In the genomic region with DNA sequence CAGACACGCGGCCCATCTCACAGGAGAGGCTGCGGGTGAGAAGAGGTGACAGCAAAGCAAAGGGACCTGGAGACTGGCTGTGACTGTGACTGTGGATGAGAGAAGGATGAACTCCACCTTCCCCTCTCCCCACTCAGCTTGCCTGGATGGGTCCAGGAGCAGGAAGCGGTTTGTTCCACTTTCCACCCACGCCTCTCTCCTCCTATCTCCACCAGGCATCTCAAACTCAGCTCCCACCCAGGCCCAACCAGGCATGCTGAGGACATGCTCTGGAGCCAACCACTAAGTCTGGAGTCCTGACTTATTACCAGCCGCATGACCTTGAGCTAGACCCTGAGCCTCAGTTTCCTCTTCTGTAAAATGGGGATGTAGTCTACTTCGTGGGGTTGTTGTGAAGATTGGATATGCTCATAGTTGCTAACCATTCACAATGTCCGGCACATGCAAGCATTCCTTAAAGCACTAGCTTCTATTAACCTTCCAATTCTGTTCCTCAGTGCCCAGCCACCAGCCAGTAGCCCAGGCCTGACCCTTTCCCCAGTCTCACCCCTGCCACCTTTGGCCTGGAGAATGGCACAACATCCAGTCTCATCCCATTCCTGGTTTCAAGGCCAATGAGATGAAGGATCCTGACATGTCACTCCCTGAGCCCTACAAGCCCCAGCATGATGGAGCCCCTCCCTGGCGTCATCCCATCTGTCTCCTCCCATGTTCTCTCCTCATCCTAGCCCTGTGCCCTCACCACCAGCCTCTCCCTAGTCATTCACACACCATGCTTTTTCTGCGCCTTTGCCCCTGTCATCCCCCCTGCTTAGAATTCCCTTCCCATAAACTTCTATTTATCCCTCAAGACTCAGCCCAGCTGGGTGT, we compare ENCODE assay signal across 17 cellular contexts. TPM values are rescaled to one million over a fixed set of nuclear protein-coding genes. Genes with fewer than 3 reads are reported as not detected.
DNase-seq lines count a peak whose midpoint lies in the region; ATAC-seq and TF ChIP-seq lines count a peak whose summit lies in the region.
"Had no signal": no experiment of that assay in that cellular context is flagged by ENCODE, and none has a peak within 500 bp of the region (broad histone marks: within the 10 kb centered on the region; RNA-seq: fewer than 3 reads in every experiment).

No MANE protein-coding gene starts in this region.

- H3K9ac ChIP-seq in HUES6 (ENCODE audit: low read length) (no peak overlapping the region), parathyroid adenoma (no peak overlapping the region)

- no peak overlapping the region for H3K4me2 ChIP-seq in parathyroid adenoma (ENCODE audit: low read length)

- no peak for ATAC-seq in HG02973 (IDR thresholded peaks at IDR 0.05; ENCODE audit: unreplicated experiment)

- no peak overlapping the region for H3K4me3 Mint-ChIP-seq in activated naive CD4-positive, alpha-beta T cell treated with anti-CD3 and anti-CD28 coated beads, Interleukin-2, amount 50 U/mL, for 24 hours
- H3K4me3 Mint-ChIP-seq in brain = peak overlapping the region in 3 of 5 experiments; percentile 59 to 69 (median 63)
- no peak overlapping the region for H3K4me3 Mint-ChIP-seq in activated T-helper 2 cell treated with anti-CD3 and anti-CD28 coated beads, Interferon-gamma antibody, Interleukin-2, Interleukin-4, amounts not matched to agents 10 μg/mL and 5 μg/mL and 100 μg/mL, durations not matched to agents 14 hours and 24 hours and 36 hours (ENCODE audit: low read depth)
- H3K4me3 Mint-ChIP-seq: activated T-helper 1 cell treated with anti-CD3 and anti-CD28 coated beads, Interleukin-12 subunit alpha, Interleukin-12 subunit beta, Interleukin-2, Interleukin-4 antibody, amounts not matched to agents 30 ng/mL and 10 ng/mL and 1 ng/mL, durations not matched to agents 14 hours and 24 hours and 36 hours had no signal

- peak overlapping the region; percentile 74 for H2AFZ ChIP-seq in parathyroid adenoma

- H3K27ac Mint-ChIP-seq in activated naive CD4-positive, alpha-beta T cell treated with anti-CD3 and anti-CD28 coated beads, Interleukin-2, amount 50 U/mL, for 24 hours = peak overlapping the region; percentile 51
- no peak overlapping the region for H3K27ac Mint-ChIP-seq in brain
- H3K27ac Mint-ChIP-seq in activated T-helper 2 cell treated with anti-CD3 and anti-CD28 coated beads, Interferon-gamma antibody, Interleukin-2, Interleukin-4, amounts not matched to agents 10 μg/mL and 5 μg/mL and 100 μg/mL, durations not matched to agents 14 hours and 24 hours and 36 hours = no peak overlapping the region
- H3K27ac Mint-ChIP-seq: activated T-helper 1 cell treated with anti-CD3 and anti-CD28 coated beads, Interleukin-12 subunit alpha, Interleukin-12 subunit beta, Interleukin-2, Interleukin-4 antibody, amounts not matched to agents 30 ng/mL and 10 ng/mL and 1 ng/mL, durations not matched to agents 14 hours and 24 hours and 36 hours had no signal

- no peaks in the 10 kb centered on the region for H3K9me3 Mint-ChIP-seq in activated naive CD4-positive, alpha-beta T cell treated with anti-CD3 and anti-CD28 coated beads, Interleukin-2, amount 50 U/mL, for 24 hours
- H3K9me3 Mint-ChIP-seq in brain = peaks cover 0 to 2% (median 0%) of the 10 kb centered on the region in 5 experiments
- H3K9me3 Mint-ChIP-seq in activated T-helper 2 cell treated with anti-CD3 and anti-CD28 coated beads, Interferon-gamma antibody, Interleukin-2, Interleukin-4, amounts not matched to agents 10 μg/mL and 5 μg/mL and 100 μg/mL, durations not matched to agents 14 hours and 24 hours and 36 hours = no peaks in the 10 kb centered on the region
- H3K9me3 Mint-ChIP-seq: activated T-helper 1 cell treated with anti-CD3 and anti-CD28 coated beads, Interleukin-12 subunit alpha, Interleukin-12 subunit beta, Interleukin-2, Interleukin-4 antibody, amounts not matched to agents 30 ng/mL and 10 ng/mL and 1 ng/mL, durations not matched to agents 14 hours and 24 hours and 36 hours had no signal

- H3K9me3 ChIP-seq in HUES6 (ENCODE audit: control insufficient read depth, insufficient read depth, low read depth, low read length) (no peaks in the 10 kb centered on the region), parathyroid adenoma (ENCODE audit: control insufficient read depth, low read length) (no peaks in the 10 kb centered on the region)
- H3K9me3 ChIP-seq: prostate gland, vagina had no signal

- peaks cover 15% of the 10 kb centered on the region for H3K4me1 Mint-ChIP-seq in activated naive CD4-positive, alpha-beta T cell treated with anti-CD3 and anti-CD28 coated beads, Interleukin-2, amount 50 U/mL, for 24 hours
- peaks cover 24% of the 10 kb centered on the region for H3K4me1 Mint-ChIP-seq in brain
- H3K4me1 Mint-ChIP-seq in activated T-helper 2 cell treated with anti-CD3 and anti-CD28 coated beads, Interferon-gamma antibody, Interleukin-2, Interleukin-4, amounts not matched to agents 10 μg/mL and 5 μg/mL and 100 μg/mL, durations not matched to agents 14 hours and 24 hours and 36 hours (ENCODE audit: low read depth) = peaks cover 13% of the 10 kb centered on the region

- intact Hi-C loops in activated T-helper 2 cell treated with anti-CD3 and anti-CD28 coated beads, Interferon-gamma antibody, Interleukin-2, Interleukin-4, amounts not matched to agents 10 μg/mL and 5 μg/mL and 100 μg/mL, durations not matched to agents 14 hours and 24 hours and 36 hours (cut with micrococcal nuclease) = no loop called here

- H3K27me3 Mint-ChIP-seq in activated naive CD4-positive, alpha-beta T cell treated with anti-CD3 and anti-CD28 coated beads, Interleukin-2, amount 50 U/mL, for 24 hours = peaks cover 22% of the 10 kb centered on the region
- H3K27me3 Mint-ChIP-seq in brain = peaks cover 27% of the 10 kb centered on the region
- peaks cover 39% of the 10 kb centered on the region for H3K27me3 Mint-ChIP-seq in activated T-helper 2 cell treated with anti-CD3 and anti-CD28 coated beads, Interferon-gamma antibody, Interleukin-2, Interleukin-4, amounts not matched to agents 10 μg/mL and 5 μg/mL and 100 μg/mL, durations not matched to agents 14 hours and 24 hours and 36 hours (ENCODE audit: low read depth)

- peaks cover 16% of the 10 kb centered on the region for H3K4me1 ChIP-seq in HUES6 (ENCODE audit: control insufficient read depth, insufficient read depth, low read length)
- H3K4me1 ChIP-seq in parathyroid adenoma = peaks cover 20% of the 10 kb centered on the region
- H3K4me1 ChIP-seq: prostate gland had no signal

- TF ChIP-seq CTCF in brain (conservative IDR thresholded peaks at IDR 0.05) = no peak
- no peak for TF ChIP-seq CTCF in parathyroid adenoma (IDR thresholded peaks at IDR 0.05)

- H3K27ac ChIP-seq in HUES6 (ENCODE audit: low read depth, low read length) (no peak overlapping the region), parathyroid adenoma (no peak overlapping the region)
- H3K27ac ChIP-seq: prostate gland, vagina had no signal

- no peak for DNase-seq in activated naive CD4-positive, alpha-beta T cell (lab: John Stamatoyannopoulos, UW)
- no peak for DNase-seq in activated T-helper 2 cell treated with anti-CD3 and anti-CD28 coated beads, Interferon-gamma antibody, Interleukin-2, Interleukin-4, amounts not matched to agents 10 μg/mL and 5 μg/mL and 100 μg/mL, durations not matched to agents 14 hours and 24 hours and 36 hours (ENCODE audit: low spot score)
- no peak for DNase-seq in UCSD-AML1 (lab: John Stamatoyannopoulos, UW; ENCODE audit: unreplicated experiment)
- DNase-seq: Calu3, KG1, NCI-H1105, NCI-H345 had no signal

- H3K36me3 ChIP-seq in HUES6 (ENCODE audit: control insufficient read depth, insufficient read depth, low read length) (no peaks in the 10 kb centered on the region), parathyroid adenoma (ENCODE audit: control insufficient read depth, insufficient read depth, low read length) (no peaks in the 10 kb centered on the region)
- H3K36me3 ChIP-seq: prostate gland, vagina had no signal

- no peaks in the 10 kb centered on the region for H3K36me3 Mint-ChIP-seq in activated naive CD4-positive, alpha-beta T cell treated with anti-CD3 and anti-CD28 coated beads, Interleukin-2, amount 50 U/mL, for 24 hours
- no peaks in the 10 kb centered on the region for H3K36me3 Mint-ChIP-seq in brain
- no peaks in the 10 kb centered on the region for H3K36me3 Mint-ChIP-seq in activated T-helper 2 cell treated with anti-CD3 and anti-CD28 coated beads, Interferon-gamma antibody, Interleukin-2, Interleukin-4, amounts not matched to agents 10 μg/mL and 5 μg/mL and 100 μg/mL, durations not matched to agents 14 hours and 24 hours and 36 hours (ENCODE audit: low read depth)

- no peaks in the 10 kb centered on the region for H3K79me2 ChIP-seq in parathyroid adenoma

- peak overlapping the region; percentile 39 for H3K4me3 ChIP-seq in HUES6 (ENCODE audit: low read depth, low read length)
- no peak overlapping the region for H3K4me3 ChIP-seq in parathyroid adenoma (ENCODE audit: low read depth, low read length)
- H3K4me3 ChIP-seq: prostate gland, vagina had no signal

- H3K27me3 ChIP-seq in HUES6 (ENCODE audit: control insufficient read depth, insufficient read depth, low read length) = peaks cover 32% of the 10 kb centered on the region
- no peaks in the 10 kb centered on the region for H3K27me3 ChIP-seq in parathyroid adenoma (ENCODE audit: control insufficient read depth, insufficient read depth, low read length)
- H3K27me3 ChIP-seq: vagina had no signal

RNA-seq across cellular contexts. Expression of a gene that starts 2.3 kb away (rescaled TPM):
- not detected for polyA plus RNA-seq in brain (ENCODE audit: insufficient read depth, low read depth, low replicate concordance)
- not detected in 2 replicates for total RNA-seq in activated T-helper 2 cell treated with anti-CD3 and anti-CD28 coated beads, Interferon-gamma antibody, Interleukin-2, Interleukin-4, amounts not matched to agents 10 μg/mL and 5 μg/mL and 100 μg/mL, durations not matched to agents 14 hours and 24 hours and 36 hours
- total RNA-seq: Calu3, prostate gland, SK-MEL-5, vagina had no signal

RNA-seq across cellular contexts. Expression of a gene that starts 9.9 kb away (rescaled TPM):
- 0.68 TPM for polyA plus RNA-seq in brain (ENCODE audit: insufficient read depth, low read depth, low replicate concordance)
- total RNA-seq in activated T-helper 2 cell treated with anti-CD3 and anti-CD28 coated beads, Interferon-gamma antibody, Interleukin-2, Interleukin-4, amounts not matched to agents 10 μg/mL and 5 μg/mL and 100 μg/mL, durations not matched to agents 14 hours and 24 hours and 36 hours = not detected in 2 replicates
- total RNA-seq: activated T-helper 1 cell treated with anti-CD3 and anti-CD28 coated beads, Interleukin-12 subunit alpha, Interleukin-12 subunit beta, Interleukin-2, Interleukin-4 antibody, amounts not matched to agents 30 ng/mL and 10 ng/mL and 1 ng/mL, durations not matched to agents 14 hours and 24 hours and 36 hours; Calu3; dermis blood vessel endothelial cell; SK-MEL-5; vagina had no signal

RNA-seq across cellular contexts. Expression of a gene that starts 19.3 kb away (rescaled TPM):
- polyA plus RNA-seq in brain (ENCODE audit: insufficient read depth, low read depth, low replicate concordance) = 12.6 TPM
- 0.94 and 1.2 TPM in 2 replicates for total RNA-seq in activated T-helper 2 cell treated with anti-CD3 and anti-CD28 coated beads, Interferon-gamma antibody, Interleukin-2, Interleukin-4, amounts not matched to agents 10 μg/mL and 5 μg/mL and 100 μg/mL, durations not matched to agents 14 hours and 24 hours and 36 hours

RNA-seq across cellular contexts. Expression of a gene that starts 44.7 kb away (rescaled TPM):
- polyA plus RNA-seq in brain (ENCODE audit: insufficient read depth, low read depth, low replicate concordance) = 8.9 TPM
- not detected in 2 replicates for total RNA-seq in activated T-helper 2 cell treated with anti-CD3 and anti-CD28 coated beads, Interferon-gamma antibody, Interleukin-2, Interleukin-4, amounts not matched to agents 10 μg/mL and 5 μg/mL and 100 μg/mL, durations not matched to agents 14 hours and 24 hours and 36 hours
- total RNA-seq: activated T-helper 1 cell treated with anti-CD3 and anti-CD28 coated beads, Interleukin-12 subunit alpha, Interleukin-12 subunit beta, Interleukin-2, Interleukin-4 antibody, amounts not matched to agents 30 ng/mL and 10 ng/mL and 1 ng/mL, durations not matched to agents 14 hours and 24 hours and 36 hours; Calu3; SK-MEL-5 had no signal

RNA-seq across cellular contexts. Expression of a gene that starts 58.5 kb away (rescaled TPM):
- 160 TPM for polyA plus RNA-seq in brain (ENCODE audit: insufficient read depth, low read depth, low replicate concordance)
- 315 and 321 TPM in 2 replicates for total RNA-seq in activated T-helper 2 cell treated with anti-CD3 and anti-CD28 coated beads, Interferon-gamma antibody, Interleukin-2, Interleukin-4, amounts not matched to agents 10 μg/mL and 5 μg/mL and 100 μg/mL, durations not matched to agents 14 hours and 24 hours and 36 hours

Comparison
In these comparisons a context has a peak if more than half of its experiments do, and no peak if none do; other contexts are left out.
1. H3K4me3 Mint-ChIP-seq: peak in brain (3 of 5); none in activated naive CD4-positive, alpha-beta T cell treated with anti-CD3 and anti-CD28 coated beads, Interleukin-2, amount 50 U/mL, for 24 hours (single experiment) and activated T-helper 2 cell treated with anti-CD3 and anti-CD28 coated beads, Interferon-gamma antibody, Interleukin-2, Interleukin-4, amounts not matched to agents 10 μg/mL and 5 μg/mL and 100 μg/mL, durations not matched to agents 14 hours and 24 hours and 36 hours (single experiment).